ENCODE assay signal across 18 cellular contexts in the genomic region with DNA sequence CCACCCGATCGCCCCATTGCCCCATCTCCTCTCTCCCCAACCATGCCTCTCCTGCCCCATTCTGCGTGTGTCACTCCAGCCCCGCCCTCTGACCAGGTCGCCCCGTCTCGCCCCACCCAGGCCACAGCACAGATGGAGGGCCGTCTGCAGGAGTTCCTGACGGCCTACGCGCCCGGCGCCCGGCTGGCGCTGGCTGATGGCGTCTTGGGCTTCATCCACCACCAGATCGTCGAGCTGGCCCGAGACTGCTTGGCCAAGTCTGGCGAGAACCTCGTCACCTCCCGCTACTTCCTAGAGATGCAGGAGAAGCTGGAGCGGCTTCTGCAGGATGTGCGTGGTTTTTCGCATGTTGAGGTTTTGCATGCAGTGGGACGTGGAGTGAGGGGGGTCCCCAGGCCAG. TPM values are rescaled to one million over a fixed set of nuclear protein-coding genes. Genes with fewer than 3 reads are reported as not detected.
"Had no signal": no experiment of that assay in that cellular context is flagged by ENCODE, and none has a peak within 500 bp of the region (broad histone marks: within the 10 kb centered on the region; RNA-seq: fewer than 3 reads in every experiment).

No MANE protein-coding gene starts in this region.

- H3K36me3 ChIP-seq: breast epithelium, uterus had no signal

- H3K4me3 Mint-ChIP-seq: activated CD8-positive, alpha-beta T cell treated with anti-CD3 and anti-CD28 coated beads for 36 hours; activated naive CD8-positive, alpha-beta T cell treated with anti-CD3 and anti-CD28 coated beads, Interleukin-2, amount 50 U/mL, for 24 hours; stimulated activated naive B cell treated with anti-CD40 and anti-IgM and Interleukin-4, amounts not matched to agents 10 μg/mL and 1 μg/mL and 100 μg/mL, for 72 hours; WTC11 had no signal

- H3K4me1 ChIP-seq: parathyroid adenoma, uterus had no signal

- H3K27ac Mint-ChIP-seq: activated CD8-positive, alpha-beta T cell treated with anti-CD3 and anti-CD28 coated beads for 36 hours; activated naive CD8-positive, alpha-beta T cell treated with anti-CD3 and anti-CD28 coated beads, Interleukin-2, amount 50 U/mL, for 24 hours; WTC11 had no signal

- H3K27ac ChIP-seq: ascending aorta, breast epithelium, parathyroid adenoma, tibial nerve had no signal

- H3K27me3 Mint-ChIP-seq: activated CD8-positive, alpha-beta T cell treated with anti-CD3 and anti-CD28 coated beads for 36 hours; activated naive CD8-positive, alpha-beta T cell treated with anti-CD3 and anti-CD28 coated beads, Interleukin-2, amount 50 U/mL, for 24 hours; stimulated activated naive B cell treated with anti-CD40 and anti-IgM and Interleukin-4, amounts not matched to agents 10 μg/mL and 1 μg/mL and 100 μg/mL, for 72 hours had no signal

- ATAC-seq: activated CD8-positive, alpha-beta T cell treated with anti-CD3 and anti-CD28 coated beads for 36 hours; activated naive CD8-positive, alpha-beta T cell treated with anti-CD3 and anti-CD28 coated beads, Interleukin-2, amount 50 U/mL, for 24 hours; stimulated activated naive B cell treated with anti-CD40 and anti-IgM and Interleukin-4, amounts not matched to agents 10 μg/mL and 1 μg/mL and 100 μg/mL, for 72 hours; WTC11 had no signal

- H3K9me3 Mint-ChIP-seq: activated CD8-positive, alpha-beta T cell treated with anti-CD3 and anti-CD28 coated beads for 36 hours; activated naive CD8-positive, alpha-beta T cell treated with anti-CD3 and anti-CD28 coated beads, Interleukin-2, amount 50 U/mL, for 24 hours; stimulated activated naive B cell treated with anti-CD40 and anti-IgM and Interleukin-4, amounts not matched to agents 10 μg/mL and 1 μg/mL and 100 μg/mL, for 72 hours; WTC11 had no signal

- H3K4me3 ChIP-seq: ascending aorta, breast epithelium, skin epidermis, tibial nerve, uterus had no signal

- H3K27me3 ChIP-seq: ascending aorta, breast epithelium, tibial nerve, uterus had no signal

- DNase-seq: activated CD4-positive, alpha-beta T cell treated with anti-CD3 and anti-CD28 coated beads for 4 hours; activated CD8-positive, alpha-beta T cell treated with anti-CD3 and anti-CD28 coated beads for 36 hours; activated naive CD4-positive, alpha-beta T cell treated with Interleukin-2 at 50 U/mL for 16 hours; activated naive CD8-positive, alpha-beta T cell treated with anti-CD3 and anti-CD28 coated beads, Interleukin-2, amount 50 U/mL, for 24 hours; kidney glomerular epithelial cell; stimulated activated CD4-positive, alpha-beta T cell treated with anti-CD3 and anti-CD28 coated beads, Interleukin-15, amount 100 ng/mL, for 24 hours; stimulated activated CD4-positive, alpha-beta T cell treated with anti-CD3 and anti-CD28 coated beads, Interleukin-4, amount 100 ng/mL, for 1 hour; stimulated activated naive B cell treated with anti-CD40 and anti-IgM and Interleukin-4, amounts not matched to agents 10 μg/mL and 1 μg/mL and 100 μg/mL, for 72 hours; T-helper 2 cell had no signal

- FAIRE-seq: endometrium had no signal

- H3K9me3 ChIP-seq: ascending aorta, breast epithelium, tibial nerve, uterus had no signal

RNA-seq across cellular contexts. Expression of gene IL12RB1, which starts 37.1 kb away (rescaled TPM):
- total RNA-seq: chondrocyte, WTC11 had no signal
